1 cellular context compared by ENCODE assay signal in genomic region chr12:108538796-108539195, GRCh38.
TF ChIP-seq lines count a peak whose summit lies in the region.

No MANE protein-coding gene starts in this region.

TF ChIP-seq in WTC11, 78 proteins besides CTCF, POLR2A, EP300 and RAD21 (continued from another document):
- no peak for TF ChIP-seq STAT6 (CRISPR knock-in tag; conservative IDR thresholded peaks at IDR 0.05; ENCODE audit: low read depth)
- no peak for TF ChIP-seq GTF2I (CRISPR knock-in tag; conservative IDR thresholded peaks at IDR 0.05)
